In the genomic region with DNA sequence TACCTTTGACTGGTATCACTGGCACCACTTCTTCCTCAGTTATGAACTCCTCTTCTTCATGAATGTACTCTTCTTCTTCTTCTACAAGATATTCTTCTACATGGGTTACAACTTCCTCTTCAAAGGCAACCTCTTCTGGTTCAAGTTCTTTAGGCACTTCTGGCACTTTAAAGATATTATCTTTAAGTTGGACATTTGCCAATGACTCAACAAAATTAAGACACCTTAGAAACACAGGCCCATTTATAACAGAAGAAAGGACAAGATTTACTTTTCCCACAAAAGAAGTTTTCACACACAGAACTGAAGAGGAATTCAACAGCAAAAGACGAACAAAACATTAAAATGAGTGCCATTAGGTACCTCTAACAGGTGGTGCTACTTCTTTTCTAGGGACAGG, we compare ENCODE assay signal across 22 cellular contexts.
"Had no signal": no experiment of that assay in that cellular context is flagged by ENCODE, and none has a peak within 500 bp of the region (broad histone marks: within the 10 kb centered on the region; RNA-seq: fewer than 3 reads in every experiment).

No MANE protein-coding gene starts in this region.

- H3K36me3 ChIP-seq: colonic mucosa, stomach, suprapubic skin, tibial nerve had no signal

- H3K4me1 ChIP-seq: colonic mucosa, heart right ventricle, stomach, suprapubic skin, tibial nerve had no signal

- H3K27ac ChIP-seq: colonic mucosa, heart right ventricle, stomach, suprapubic skin, tibial nerve had no signal

- ATAC-seq: activated naive CD4-positive, alpha-beta T cell treated with anti-CD3 and anti-CD28 coated beads, Interleukin-2, amount 50 U/mL, for 72 hours; activated T-helper 17 cell treated with anti-CD3 and anti-CD28 coated beads, Interleukin-2, amount 50 U/mL, for 72 hours; left cardiac atrium; mucosa of descending colon; sciatic nerve; stimulated activated memory B cell treated with anti-CD40 and anti-IgM and Interleukin-4, amounts not matched to agents 10 μg/mL and 1 μg/mL and 100 μg/mL, for 72 hours; WTC11 had no signal

- DNase-seq: activated T-cell treated with anti-CD3 and anti-CD28 coated beads, Interleukin-2, amount 50 U/mL, for 24 hours; aorta; colonic mucosa; foreskin fibroblast; heart right ventricle; islet precursor cell; left cardiac atrium; mesendoderm; mucosa of descending colon; naive B cell; nucleus accumbens; small intestine; stimulated activated CD4-positive, alpha-beta T cell treated with anti-CD3 and anti-CD28 coated beads, Interleukin-15, amount 100 ng/mL, for 24 hours; stomach had no signal

- H3K27me3 ChIP-seq: colonic mucosa, heart right ventricle, stomach, suprapubic skin, tibial nerve had no signal

- FAIRE-seq: small intestine, TTC549 had no signal

- H3K9me3 ChIP-seq: colonic mucosa, heart right ventricle, mucosa of descending colon, stomach, suprapubic skin, tibial nerve had no signal

- H3K4me3 ChIP-seq: colonic mucosa, heart right ventricle, mucosa of descending colon, stomach, suprapubic skin, tibial nerve had no signal
